In the genomic region with DNA sequence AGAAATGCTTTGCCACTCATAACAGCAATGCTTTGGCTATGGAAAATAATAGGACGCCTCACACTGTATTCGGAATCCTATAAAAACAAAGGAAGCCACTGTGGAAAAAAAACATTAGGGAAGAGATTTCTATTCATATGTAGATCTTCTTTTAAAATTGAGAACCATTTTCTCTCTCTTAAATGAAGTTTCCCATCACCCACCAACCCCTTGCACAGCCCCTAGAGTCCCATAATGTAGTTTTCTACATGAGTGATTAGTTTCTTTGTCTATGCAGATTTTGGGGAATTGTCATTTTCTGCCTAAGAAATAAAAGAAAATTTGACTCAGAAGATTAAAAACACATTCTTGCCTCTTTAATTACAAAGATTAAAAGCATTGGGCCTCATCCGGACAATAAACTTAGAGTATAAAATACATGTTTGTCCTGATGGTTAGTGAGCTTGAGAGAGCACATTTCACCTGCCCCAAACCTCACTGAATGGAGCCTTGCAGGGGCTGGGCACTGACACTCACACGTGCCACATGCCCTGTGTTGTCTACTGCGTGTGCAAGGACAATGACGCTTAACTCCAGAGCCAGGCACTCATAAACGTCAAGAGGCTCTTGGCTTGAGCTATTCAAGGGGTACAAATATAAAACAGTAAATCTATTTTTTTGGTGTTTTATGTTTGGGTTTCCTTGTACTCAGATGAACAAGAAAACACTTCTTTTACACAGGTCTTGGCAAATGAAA, we compare ENCODE assay signal across 1 cellular context.
TF ChIP-seq lines count a peak whose summit lies in the region.

No MANE protein-coding gene starts in this region.

TF ChIP-seq in GM23338, 12 proteins besides CTCF, POLR2A, EP300 and RAD21 (continued from another document):
- TF ChIP-seq, protein P1, sequence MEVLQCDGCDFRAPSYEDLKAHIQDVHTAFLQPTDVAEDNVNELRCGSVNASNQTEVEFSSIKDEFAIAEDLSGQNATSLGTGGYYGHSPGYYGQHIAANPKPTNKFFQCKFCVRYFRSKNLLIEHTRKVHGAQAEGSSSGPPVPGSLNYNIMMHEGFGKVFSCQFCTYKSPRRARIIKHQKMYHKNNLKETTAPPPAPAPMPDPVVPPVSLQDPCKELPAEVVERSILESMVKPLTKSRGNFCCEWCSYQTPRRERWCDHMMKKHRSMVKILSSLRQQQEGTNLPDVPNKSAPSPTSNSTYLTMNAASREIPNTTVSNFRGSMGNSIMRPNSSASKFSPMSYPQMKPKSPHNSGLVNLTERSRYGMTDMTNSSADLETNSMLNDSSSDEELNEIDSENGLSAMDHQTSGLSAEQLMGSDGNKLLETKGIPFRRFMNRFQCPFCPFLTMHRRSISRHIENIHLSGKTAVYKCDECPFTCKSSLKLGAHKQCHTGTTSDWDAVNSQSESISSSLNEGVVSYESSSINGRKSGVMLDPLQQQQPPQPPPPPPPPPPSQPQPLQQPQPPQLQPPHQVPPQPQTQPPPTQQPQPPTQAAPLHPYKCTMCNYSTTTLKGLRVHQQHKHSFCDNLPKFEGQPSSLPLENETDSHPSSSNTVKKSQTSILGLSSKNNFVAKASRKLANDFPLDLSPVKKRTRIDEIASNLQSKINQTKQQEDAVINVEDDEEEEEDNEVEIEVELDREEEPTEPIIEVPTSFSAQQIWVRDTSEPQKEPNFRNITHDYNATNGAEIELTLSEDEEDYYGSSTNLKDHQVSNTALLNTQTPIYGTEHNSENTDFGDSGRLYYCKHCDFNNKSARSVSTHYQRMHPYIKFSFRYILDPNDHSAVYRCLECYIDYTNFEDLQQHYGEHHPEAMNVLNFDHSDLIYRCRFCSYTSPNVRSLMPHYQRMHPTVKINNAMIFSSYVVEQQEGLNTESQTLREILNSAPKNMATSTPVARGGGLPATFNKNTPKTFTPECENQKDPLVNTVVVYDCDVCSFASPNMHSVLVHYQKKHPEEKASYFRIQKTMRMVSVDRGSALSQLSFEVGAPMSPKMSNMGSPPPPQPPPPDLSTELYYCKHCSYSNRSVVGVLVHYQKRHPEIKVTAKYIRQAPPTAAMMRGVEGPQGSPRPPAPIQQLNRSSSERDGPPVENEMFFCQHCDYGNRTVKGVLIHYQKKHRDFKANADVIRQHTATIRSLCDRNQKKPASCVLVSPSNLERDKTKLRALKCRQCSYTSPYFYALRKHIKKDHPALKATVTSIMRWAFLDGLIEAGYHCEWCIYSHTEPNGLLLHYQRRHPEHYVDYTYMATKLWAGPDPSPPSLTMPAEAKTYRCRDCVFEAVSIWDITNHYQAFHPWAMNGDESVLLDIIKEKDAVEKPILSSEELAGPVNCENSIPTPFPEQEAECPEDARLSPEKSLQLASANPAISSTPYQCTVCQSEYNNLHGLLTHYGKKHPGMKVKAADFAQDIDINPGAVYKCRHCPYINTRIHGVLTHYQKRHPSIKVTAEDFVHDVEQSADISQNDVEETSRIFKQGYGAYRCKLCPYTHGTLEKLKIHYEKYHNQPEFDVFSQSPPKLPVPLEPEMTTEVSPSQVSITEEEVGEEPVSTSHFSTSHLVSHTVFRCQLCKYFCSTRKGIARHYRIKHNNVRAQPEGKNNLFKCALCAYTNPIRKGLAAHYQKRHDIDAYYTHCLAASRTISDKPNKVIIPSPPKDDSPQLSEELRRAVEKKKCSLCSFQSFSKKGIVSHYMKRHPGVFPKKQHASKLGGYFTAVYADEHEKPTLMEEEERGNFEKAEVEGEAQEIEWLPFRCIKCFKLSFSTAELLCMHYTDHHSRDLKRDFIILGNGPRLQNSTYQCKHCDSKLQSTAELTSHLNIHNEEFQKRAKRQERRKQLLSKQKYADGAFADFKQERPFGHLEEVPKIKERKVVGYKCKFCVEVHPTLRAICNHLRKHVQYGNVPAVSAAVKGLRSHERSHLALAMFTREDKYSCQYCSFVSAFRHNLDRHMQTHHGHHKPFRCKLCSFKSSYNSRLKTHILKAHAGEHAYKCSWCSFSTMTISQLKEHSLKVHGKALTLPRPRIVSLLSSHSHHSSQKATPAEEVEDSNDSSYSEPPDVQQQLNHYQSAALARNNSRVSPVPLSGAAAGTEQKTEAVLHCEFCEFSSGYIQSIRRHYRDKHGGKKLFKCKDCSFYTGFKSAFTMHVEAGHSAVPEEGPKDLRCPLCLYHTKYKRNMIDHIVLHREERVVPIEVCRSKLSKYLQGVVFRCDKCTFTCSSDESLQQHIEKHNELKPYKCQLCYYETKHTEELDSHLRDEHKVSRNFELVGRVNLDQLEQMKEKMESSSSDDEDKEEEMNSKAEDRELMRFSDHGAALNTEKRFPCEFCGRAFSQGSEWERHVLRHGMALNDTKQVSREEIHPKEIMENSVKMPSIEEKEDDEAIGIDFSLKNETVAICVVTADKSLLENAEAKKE (CRISPR knock-in tag; IDR thresholded peaks at IDR 0.05): no peak
- TF ChIP-seq POLR2AphosphoS5 (IDR thresholded peaks at IDR 0.05; ENCODE audit: low read depth) (no peak), NANOG (IDR thresholded peaks at IDR 0.05; ENCODE audit: borderline replicate concordance) (no peak)
